Comparison of ENCODE assay signal across 2 cellular contexts in the genomic region with DNA sequence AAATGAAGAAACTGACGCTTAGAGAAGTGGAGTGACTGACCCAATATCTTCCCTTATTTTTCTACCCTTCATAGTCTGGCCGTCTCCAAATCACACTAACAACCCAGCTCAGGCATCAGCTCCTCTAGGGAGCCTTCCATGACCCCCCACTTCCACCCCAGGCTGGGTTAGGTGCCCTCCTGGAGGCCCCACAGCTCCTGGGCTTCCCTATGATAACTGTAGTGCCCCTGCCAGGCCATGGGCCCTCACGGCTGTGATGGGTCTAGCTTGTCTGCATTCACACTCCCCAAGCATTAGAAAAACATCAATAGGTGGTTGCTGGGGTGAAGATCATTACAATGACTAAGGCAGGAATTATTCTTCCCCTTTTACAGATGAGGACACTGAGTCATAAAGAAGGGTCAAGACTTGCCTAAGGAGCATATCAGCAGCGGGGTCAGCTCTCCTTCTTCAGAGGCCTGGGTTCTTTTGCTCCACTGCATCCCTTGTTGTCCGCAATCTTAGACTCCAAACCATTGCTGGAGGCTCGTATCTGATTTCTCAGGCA.
TF ChIP-seq lines count a peak whose summit lies in the region.

No MANE protein-coding gene starts in this region.

TF ChIP-seq in WTC11, 78 proteins besides CTCF, POLR2A, EP300 and RAD21 (continues in another document):
- no peak for TF ChIP-seq ZBTB21 (CRISPR knock-in tag; IDR thresholded peaks at IDR 0.05; ENCODE audit: borderline replicate concordance)
- TF ChIP-seq TP53 (CRISPR knock-in tag; IDR thresholded peaks at IDR 0.05) = no peak
- no peak for TF ChIP-seq RORB (CRISPR knock-in tag; IDR thresholded peaks at IDR 0.05)
- TF ChIP-seq, protein P1, sequence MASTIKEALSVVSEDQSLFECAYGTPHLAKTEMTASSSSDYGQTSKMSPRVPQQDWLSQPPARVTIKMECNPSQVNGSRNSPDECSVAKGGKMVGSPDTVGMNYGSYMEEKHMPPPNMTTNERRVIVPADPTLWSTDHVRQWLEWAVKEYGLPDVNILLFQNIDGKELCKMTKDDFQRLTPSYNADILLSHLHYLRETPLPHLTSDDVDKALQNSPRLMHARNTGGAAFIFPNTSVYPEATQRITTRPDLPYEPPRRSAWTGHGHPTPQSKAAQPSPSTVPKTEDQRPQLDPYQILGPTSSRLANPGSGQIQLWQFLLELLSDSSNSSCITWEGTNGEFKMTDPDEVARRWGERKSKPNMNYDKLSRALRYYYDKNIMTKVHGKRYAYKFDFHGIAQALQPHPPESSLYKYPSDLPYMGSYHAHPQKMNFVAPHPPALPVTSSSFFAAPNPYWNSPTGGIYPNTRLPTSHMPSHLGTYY (CRISPR knock-in tag; IDR thresholded peaks at IDR 0.05) = no peak
- TF ChIP-seq, protein P2, sequence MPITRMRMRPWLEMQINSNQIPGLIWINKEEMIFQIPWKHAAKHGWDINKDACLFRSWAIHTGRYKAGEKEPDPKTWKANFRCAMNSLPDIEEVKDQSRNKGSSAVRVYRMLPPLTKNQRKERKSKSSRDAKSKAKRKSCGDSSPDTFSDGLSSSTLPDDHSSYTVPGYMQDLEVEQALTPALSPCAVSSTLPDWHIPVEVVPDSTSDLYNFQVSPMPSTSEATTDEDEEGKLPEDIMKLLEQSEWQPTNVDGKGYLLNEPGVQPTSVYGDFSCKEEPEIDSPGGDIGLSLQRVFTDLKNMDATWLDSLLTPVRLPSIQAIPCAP (CRISPR knock-in tag; IDR thresholded peaks at IDR 0.05) = no peak
- no peak for TF ChIP-seq HMGA2 (CRISPR knock-in tag; IDR thresholded peaks at IDR 0.05)
- TF ChIP-seq, protein P3, sequence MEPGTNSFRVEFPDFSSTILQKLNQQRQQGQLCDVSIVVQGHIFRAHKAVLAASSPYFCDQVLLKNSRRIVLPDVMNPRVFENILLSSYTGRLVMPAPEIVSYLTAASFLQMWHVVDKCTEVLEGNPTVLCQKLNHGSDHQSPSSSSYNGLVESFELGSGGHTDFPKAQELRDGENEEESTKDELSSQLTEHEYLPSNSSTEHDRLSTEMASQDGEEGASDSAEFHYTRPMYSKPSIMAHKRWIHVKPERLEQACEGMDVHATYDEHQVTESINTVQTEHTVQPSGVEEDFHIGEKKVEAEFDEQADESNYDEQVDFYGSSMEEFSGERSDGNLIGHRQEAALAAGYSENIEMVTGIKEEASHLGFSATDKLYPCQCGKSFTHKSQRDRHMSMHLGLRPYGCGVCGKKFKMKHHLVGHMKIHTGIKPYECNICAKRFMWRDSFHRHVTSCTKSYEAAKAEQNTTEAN (CRISPR knock-in tag; IDR thresholded peaks at IDR 0.05) = no peak
- TF ChIP-seq, protein P4, sequence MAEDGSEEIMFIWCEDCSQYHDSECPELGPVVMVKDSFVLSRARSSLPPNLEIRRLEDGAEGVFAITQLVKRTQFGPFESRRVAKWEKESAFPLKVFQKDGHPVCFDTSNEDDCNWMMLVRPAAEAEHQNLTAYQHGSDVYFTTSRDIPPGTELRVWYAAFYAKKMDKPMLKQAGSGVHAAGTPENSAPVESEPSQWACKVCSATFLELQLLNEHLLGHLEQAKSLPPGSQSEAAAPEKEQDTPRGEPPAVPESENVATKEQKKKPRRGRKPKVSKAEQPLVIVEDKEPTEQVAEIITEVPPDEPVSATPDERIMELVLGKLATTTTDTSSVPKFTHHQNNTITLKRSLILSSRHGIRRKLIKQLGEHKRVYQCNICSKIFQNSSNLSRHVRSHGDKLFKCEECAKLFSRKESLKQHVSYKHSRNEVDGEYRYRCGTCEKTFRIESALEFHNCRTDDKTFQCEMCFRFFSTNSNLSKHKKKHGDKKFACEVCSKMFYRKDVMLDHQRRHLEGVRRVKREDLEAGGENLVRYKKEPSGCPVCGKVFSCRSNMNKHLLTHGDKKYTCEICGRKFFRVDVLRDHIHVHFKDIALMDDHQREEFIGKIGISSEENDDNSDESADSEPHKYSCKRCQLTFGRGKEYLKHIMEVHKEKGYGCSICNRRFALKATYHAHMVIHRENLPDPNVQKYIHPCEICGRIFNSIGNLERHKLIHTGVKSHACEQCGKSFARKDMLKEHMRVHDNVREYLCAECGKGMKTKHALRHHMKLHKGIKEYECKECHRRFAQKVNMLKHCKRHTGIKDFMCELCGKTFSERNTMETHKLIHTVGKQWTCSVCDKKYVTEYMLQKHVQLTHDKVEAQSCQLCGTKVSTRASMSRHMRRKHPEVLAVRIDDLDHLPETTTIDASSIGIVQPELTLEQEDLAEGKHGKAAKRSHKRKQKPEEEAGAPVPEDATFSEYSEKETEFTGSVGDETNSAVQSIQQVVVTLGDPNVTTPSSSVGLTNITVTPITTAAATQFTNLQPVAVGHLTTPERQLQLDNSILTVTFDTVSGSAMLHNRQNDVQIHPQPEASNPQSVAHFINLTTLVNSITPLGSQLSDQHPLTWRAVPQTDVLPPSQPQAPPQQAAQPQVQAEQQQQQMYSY (CRISPR knock-in tag; IDR thresholded peaks at IDR 0.05) = no peak
- no peak for TF ChIP-seq CREM (CRISPR knock-in tag; IDR thresholded peaks at IDR 0.05)
- TF ChIP-seq GRHL2 (CRISPR knock-in tag; IDR thresholded peaks at IDR 0.05; ENCODE audit: insufficient replicate concordance, severe bottlenecking) = no peak
- no peak for TF ChIP-seq ELF4 (CRISPR knock-in tag; IDR thresholded peaks at IDR 0.05; ENCODE audit: low read depth)
- TF ChIP-seq NFYB (CRISPR knock-in tag; conservative IDR thresholded peaks at IDR 0.05; ENCODE audit: low read depth) = no peak
- TF ChIP-seq SMAD4 (CRISPR knock-in tag; IDR thresholded peaks at IDR 0.05) = no peak
- TF ChIP-seq, protein P5, sequence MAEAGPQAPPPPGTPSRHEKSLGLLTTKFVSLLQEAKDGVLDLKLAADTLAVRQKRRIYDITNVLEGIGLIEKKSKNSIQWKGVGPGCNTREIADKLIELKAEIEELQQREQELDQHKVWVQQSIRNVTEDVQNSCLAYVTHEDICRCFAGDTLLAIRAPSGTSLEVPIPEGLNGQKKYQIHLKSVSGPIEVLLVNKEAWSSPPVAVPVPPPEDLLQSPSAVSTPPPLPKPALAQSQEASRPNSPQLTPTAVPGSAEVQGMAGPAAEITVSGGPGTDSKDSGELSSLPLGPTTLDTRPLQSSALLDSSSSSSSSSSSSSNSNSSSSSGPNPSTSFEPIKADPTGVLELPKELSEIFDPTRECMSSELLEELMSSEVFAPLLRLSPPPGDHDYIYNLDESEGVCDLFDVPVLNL (CRISPR knock-in tag; IDR thresholded peaks at IDR 0.05; ENCODE audit: borderline replicate concordance, low read depth) = no peak
- TF ChIP-seq, protein P6, sequence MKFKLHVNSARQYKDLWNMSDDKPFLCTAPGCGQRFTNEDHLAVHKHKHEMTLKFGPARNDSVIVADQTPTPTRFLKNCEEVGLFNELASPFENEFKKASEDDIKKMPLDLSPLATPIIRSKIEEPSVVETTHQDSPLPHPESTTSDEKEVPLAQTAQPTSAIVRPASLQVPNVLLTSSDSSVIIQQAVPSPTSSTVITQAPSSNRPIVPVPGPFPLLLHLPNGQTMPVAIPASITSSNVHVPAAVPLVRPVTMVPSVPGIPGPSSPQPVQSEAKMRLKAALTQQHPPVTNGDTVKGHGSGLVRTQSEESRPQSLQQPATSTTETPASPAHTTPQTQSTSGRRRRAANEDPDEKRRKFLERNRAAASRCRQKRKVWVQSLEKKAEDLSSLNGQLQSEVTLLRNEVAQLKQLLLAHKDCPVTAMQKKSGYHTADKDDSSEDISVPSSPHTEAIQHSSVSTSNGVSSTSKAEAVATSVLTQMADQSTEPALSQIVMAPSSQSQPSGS (CRISPR knock-in tag; IDR thresholded peaks at IDR 0.05; ENCODE audit: borderline replicate concordance, low read depth) = no peak

TF ChIP-seq in HepG2, 621 proteins besides CTCF, POLR2A, EP300 and RAD21:
- TF ChIP-seq ZNF629 (CRISPR knock-in tag; conservative IDR thresholded peaks at IDR 0.05) = 0 out of 2 replicates have a peak, but pooled peaks have one; percentile 9
- TF ChIP-seq PRMT3 (CRISPR knock-in tag; IDR thresholded peaks at IDR 0.05; ENCODE audit: borderline replicate concordance, low read depth) = no peak
- no peak for TF ChIP-seq ZNF792 (CRISPR knock-in tag; IDR thresholded peaks at IDR 0.05)
- no peak for TF ChIP-seq JUNB (CRISPR knock-in tag; IDR thresholded peaks at IDR 0.05; ENCODE audit: borderline replicate concordance)
- TF ChIP-seq CREB1 (IDR thresholded peaks at IDR 0.05) = no peak
- TF ChIP-seq CREB1 (CRISPR knock-in tag; IDR thresholded peaks at IDR 0.05) = no peak
- TF ChIP-seq ZNF605 (CRISPR knock-in tag; IDR thresholded peaks at IDR 0.05) = no peak
- TF ChIP-seq ZNF543 (CRISPR knock-in tag; IDR thresholded peaks at IDR 0.05) = no peak
- no peak for TF ChIP-seq ZBTB8A (CRISPR knock-in tag; IDR thresholded peaks at IDR 0.05; ENCODE audit: borderline replicate concordance, low read depth)
